8 cellular contexts compared by ENCODE assay signal in the genomic region with DNA sequence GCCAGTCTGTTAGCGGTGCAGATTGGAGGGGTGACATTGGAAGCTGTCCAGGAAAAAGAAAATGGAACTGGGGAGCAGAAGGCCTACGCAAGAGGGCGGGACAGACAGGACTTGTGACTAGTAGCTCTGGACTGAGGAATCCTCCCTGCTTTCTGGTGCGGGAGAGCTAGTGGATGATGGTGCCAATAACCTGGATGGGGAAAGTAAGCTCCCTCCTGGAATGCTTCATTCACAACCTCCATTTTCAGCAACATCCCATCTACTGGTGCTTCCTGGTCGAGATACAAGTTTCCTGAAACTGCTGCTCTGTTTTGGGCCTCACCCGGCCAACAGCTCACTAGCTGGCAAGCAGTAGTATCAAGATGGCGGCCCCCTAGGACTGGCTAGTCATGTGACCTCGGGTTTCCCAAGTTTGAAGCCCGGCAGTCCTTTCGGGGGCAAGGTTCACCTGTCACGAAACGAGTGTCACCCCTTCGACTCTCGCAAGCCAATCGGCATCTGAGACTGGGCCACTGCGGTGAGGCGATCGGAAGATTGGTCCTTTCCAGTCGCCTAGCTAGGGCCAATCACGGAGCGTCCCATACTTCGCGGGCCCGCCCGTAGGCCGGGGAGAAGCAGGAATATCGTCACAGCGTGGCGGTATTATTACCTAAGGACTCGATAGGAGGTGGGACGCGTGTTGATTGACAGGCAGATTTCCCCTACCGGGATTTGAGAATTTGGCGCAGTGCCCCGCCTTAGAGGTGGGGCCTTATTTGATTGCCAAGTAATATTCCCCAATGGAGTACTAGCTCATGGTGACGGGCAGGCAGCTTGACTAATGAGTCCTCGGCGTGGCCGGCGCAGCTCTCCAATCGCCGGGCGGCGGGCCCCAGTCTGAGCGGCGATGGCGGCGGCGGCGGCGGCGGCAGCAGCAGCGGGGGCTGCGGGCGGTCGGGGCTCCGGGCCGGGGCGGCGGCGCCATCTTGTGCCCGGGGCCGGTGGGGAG. TPM values are rescaled to one million over a fixed set of nuclear protein-coding genes. Genes with fewer than 3 reads are reported as not detected.
DNase-seq lines count a peak whose midpoint lies in the region; ATAC-seq and TF ChIP-seq lines count a peak whose summit lies in the region.

Gene PABPN1, plus strand, starts transcription at position 874 of the 988 bp plus-strand sequence. Its CDS starts 13 bp downstream, at position 887.

- no peaks in the 10 kb centered on the region for H3K9me3 ChIP-seq in suprapubic skin

- H3K9me3 Mint-ChIP-seq in activated naive CD4-positive, alpha-beta T cell treated with anti-CD3 and anti-CD28 coated beads, Interleukin-2, amount 50 U/mL, for 72 hours, result peaks cover 0 to 7% of the 10 kb centered on the region in 2 donors

- H3K4me3 ChIP-seq in GM08714 (ENCODE audit: low read length) (peak within 1 kb of the TSS; percentile 89), suprapubic skin (peak within 1 kb of the TSS; percentile 97)

- TF ChIP-seq EP300 in suprapubic skin (IDR thresholded peaks at IDR 0.05), result peak; percentile 22

- ATAC-seq in HG02610 (IDR thresholded peaks at IDR 0.05; ENCODE audit: unreplicated experiment), result peak; percentile 91
- ATAC-seq in activated naive CD4-positive, alpha-beta T cell treated with anti-CD3 and anti-CD28 coated beads, Interleukin-2, amount 50 U/mL, for 72 hours, result peak; percentile 90 to 93

- TF ChIP-seq POLR2A in suprapubic skin (IDR thresholded peaks at IDR 0.05), result peak in 1 of 2 donors; percentile 84

- 8% methylated on average over 27 of the region's 63 CpGs for WGBS in suprapubic skin

- peaks cover 30 to 33% of the 10 kb centered on the region in 2 donors for H3K36me3 Mint-ChIP-seq in activated naive CD4-positive, alpha-beta T cell treated with anti-CD3 and anti-CD28 coated beads, Interleukin-2, amount 50 U/mL, for 72 hours

- H3K4me1 ChIP-seq in suprapubic skin, result peaks cover 25% of the 10 kb centered on the region

- peak within 1 kb of the TSS; percentile 99 for H3K27ac Mint-ChIP-seq in activated naive CD4-positive, alpha-beta T cell treated with anti-CD3 and anti-CD28 coated beads, Interleukin-2, amount 50 U/mL, for 72 hours

- H3K27ac ChIP-seq in suprapubic skin, result peak within 1 kb of the TSS; percentile 98

- DNase-seq in NCI-H1092 treated with DMSO at 0.1 percent for 48 hours (lab: John Stamatoyannopoulos, UW) (peak; percentile 100), SKM-1 (lab: John Stamatoyannopoulos, UW; ENCODE audit: unreplicated experiment) (peak; percentile 87), globus pallidus (ENCODE audit: low spot score) (peak; percentile 100), nucleus accumbens (lab: John Stamatoyannopoulos, UW) (peak; percentile 87 to 100 (median 99)), suprapubic skin (ENCODE audit: low spot score in 2 of 2) (peak; percentile 99 to 100)
- peak; percentile 94 to 99 for DNase-seq in activated naive CD4-positive, alpha-beta T cell treated with anti-CD3 and anti-CD28 coated beads, Interleukin-2, amount 50 U/mL, for 72 hours (ENCODE audit: low spot score in 2 of 2)

- H3K36me3 ChIP-seq in suprapubic skin, result peaks cover 27% of the 10 kb centered on the region

- no peak for TF ChIP-seq CTCF in suprapubic skin (IDR thresholded peaks at IDR 0.05)

- no peaks in the 10 kb centered on the region for H3K27me3 ChIP-seq in suprapubic skin

RNA-seq across cellular contexts. Expression of gene PABPN1, which starts in this region (rescaled TPM):
- total RNA-seq in activated naive CD4-positive, alpha-beta T cell treated with anti-CD3 and anti-CD28 coated beads, Interleukin-2, amount 50 U/mL, for 72 hours, result 100 to 1,000 TPM; 232 to 242 TPM
- total RNA-seq in suprapubic skin, result 100 to 1,000 TPM in 1 of 4 donors, 10 to 100 TPM in 3; 45.1 to 109 (median 58.8) TPM

Comparison
In these comparisons a context has a peak if more than half of its experiments do, and no peak if none do; other contexts are left out.
1. Peak in every context shown above with its lines: DNase-seq, ATAC-seq, H3K4me3 ChIP-seq and H3K27ac ChIP-seq.